In the genomic region with DNA sequence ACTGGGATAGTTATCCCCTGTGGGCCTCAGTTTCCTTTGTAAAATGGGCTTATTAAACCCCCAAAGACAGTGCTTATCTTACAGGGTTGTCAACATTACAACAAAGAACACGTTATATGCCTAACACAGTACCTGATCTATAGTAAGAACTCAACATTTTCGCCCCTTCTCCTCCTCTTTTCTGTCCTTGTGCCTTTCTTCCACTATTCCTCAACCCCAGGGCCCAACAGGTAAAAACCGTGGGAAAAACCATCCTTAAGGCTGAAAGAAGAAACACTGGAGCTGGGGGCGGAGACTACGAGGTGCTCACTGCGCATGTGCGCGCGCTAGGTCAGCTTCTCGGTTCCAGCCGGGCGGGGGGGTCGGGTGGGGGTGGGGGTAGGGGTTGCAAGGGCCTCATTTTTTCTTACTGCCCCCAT, we compare ENCODE assay signal across 8 cellular contexts. TPM values are rescaled to one million over a fixed set of nuclear protein-coding genes. Genes with fewer than 3 reads are reported as not detected.
DNase-seq lines count a peak whose midpoint lies in the region; ATAC-seq and TF ChIP-seq lines count a peak whose summit lies in the region.

No MANE protein-coding gene starts in this region.

- H3K27me3 ChIP-seq in OCI-LY3 (ENCODE audit: low read depth, low read length) (no peaks in the 10 kb centered on the region), breast epithelium (peaks cover 0 to 3% of the 10 kb centered on the region in 2 donors), kidney epithelial cell (ENCODE audit: control insufficient read depth, insufficient read depth, low read length) (no peaks in the 10 kb centered on the region)

- H3K27ac ChIP-seq in OCI-LY3 (ENCODE audit: low read length), result peak overlapping the region; percentile 93
- peak overlapping the region; percentile 97 to 98 for H3K27ac ChIP-seq in breast epithelium

- H3K4me3 ChIP-seq in OCI-LY3 (ENCODE audit: low read length), result peak overlapping the region; percentile 96
- H3K4me3 ChIP-seq in breast epithelium, result peak overlapping the region; percentile 65 to 78 (median 66)
- peak overlapping the region; percentile 54 for H3K4me3 ChIP-seq in kidney epithelial cell (ENCODE audit: low read depth, low read length)

- H3K4me1 ChIP-seq in OCI-LY3 (ENCODE audit: low read length) (peaks cover 13% of the 10 kb centered on the region; the same call in 1 of the 2 replicates), breast epithelium (no peaks in the 10 kb centered on the region)

- peak overlapping the region; percentile 68 for H2AFZ ChIP-seq in OCI-LY3 (ENCODE audit: low read depth, low read length)

- intact Hi-C loops in breast epithelium (cut with DNase I; ENCODE audit: low total_unique reads), result no loop called here

- DNase-seq in activated gamma-delta T cell treated with Interleukin-2 at 50 U/mL for 16 hours (peak; percentile 51), activated gamma-delta T cell (lab: John Stamatoyannopoulos, UW) (no peak), breast epithelium (ENCODE audit: low spot score in 2 of 2) (no peak), kidney epithelial cell (ENCODE audit: low read depth) (no peak)
- DNase-seq in stimulated activated CD4-positive, alpha-beta T cell treated with anti-CD3 and anti-CD28 coated beads, Interleukin-4, amount 100 ng/mL, for 1 hour, result peak; percentile 56

- H3K9me3 ChIP-seq in OCI-LY3 (ENCODE audit: insufficient read depth, low read length), result no peaks in the 10 kb centered on the region
- no peaks in the 10 kb centered on the region for H3K9me3 ChIP-seq in breast epithelium

- no peak for TF ChIP-seq CTCF in OCI-LY3 (IDR thresholded peaks at IDR 0.05; ENCODE audit: low read depth, low read length)
- no peak for TF ChIP-seq CTCF in breast epithelium (IDR thresholded peaks at IDR 0.05)
- no peak for TF ChIP-seq CTCF in kidney epithelial cell (IDR thresholded peaks at IDR 0.05; ENCODE audit: insufficient read depth, low read length, poor library complexity, severe bottlenecking)

- ATAC-seq in HG03442 (IDR thresholded peaks at IDR 0.05; ENCODE audit: unreplicated experiment), result peak; percentile 7
- ATAC-seq in HG03439 (IDR thresholded peaks at IDR 0.05; ENCODE audit: unreplicated experiment), result no peak

- H3K4me2 ChIP-seq in OCI-LY3 (ENCODE audit: low read length), result peak overlapping the region; percentile 64

- no peaks in the 10 kb centered on the region for H3K36me3 ChIP-seq in OCI-LY3 (replicated peaks; ENCODE audit: low read depth, low read length)
- H3K36me3 ChIP-seq in breast epithelium, result no peaks in the 10 kb centered on the region
- H3K36me3 ChIP-seq in kidney epithelial cell (ENCODE audit: control insufficient read depth, insufficient read depth, low read length), result no peaks in the 10 kb centered on the region

- H3K79me2 ChIP-seq in OCI-LY3 (ENCODE audit: low read length), result peaks cover 43% of the 10 kb centered on the region

- no peaks in the 10 kb centered on the region for H4K20me1 ChIP-seq in OCI-LY3 (ENCODE audit: insufficient read depth, low read length)

- no peak for TF ChIP-seq POLR2A in breast epithelium (IDR thresholded peaks at IDR 0.05)

- peak overlapping the region; percentile 99 for H3K9ac ChIP-seq in OCI-LY3 (ENCODE audit: low read length)

RNA-seq across cellular contexts. Expression of a gene that starts 0.4 kb away (rescaled TPM):
- total RNA-seq in breast epithelium (10 to 100 TPM; 38.7 to 47.6 (median 44.2) TPM), kidney epithelial cell (31.3 and 40.8 TPM in 2 replicates)

Comparison
In these comparisons a context has a peak if more than half of its experiments do, and no peak if none do; other contexts are left out.
1. DNase-seq: peak in activated gamma-delta T cell treated with Interleukin-2 at 50 U/mL for 16 hours (single experiment) and stimulated activated CD4-positive, alpha-beta T cell treated with anti-CD3 and anti-CD28 coated beads, Interleukin-4, amount 100 ng/mL, for 1 hour (single experiment); none in activated gamma-delta T cell (single experiment), breast epithelium (0 of 2) and kidney epithelial cell (single experiment).
2. Peak in every context shown above with its lines, with median percentiles within 50 percentile points of each other: H3K4me3 ChIP-seq.